In genomic region chr4:80017125-80017854, GRCh38 we compare ENCODE assay signal across 9 cellular contexts. TPM values are rescaled to one million over a fixed set of nuclear protein-coding genes. Genes with fewer than 3 reads are reported as not detected.
DNase-seq lines count a peak whose midpoint lies in the region; ATAC-seq lines count a peak whose summit lies in the region.
"Had no signal": no experiment of that assay in that cellular context is flagged by ENCODE, and none has a peak within 500 bp of the region (broad histone marks: within the 10 kb centered on the region; RNA-seq: fewer than 3 reads in every experiment).

No MANE protein-coding gene starts in this region.

- intact Hi-C loops in activated T-helper 1 cell treated with anti-CD3 and anti-CD28 coated beads, Interleukin-12 subunit alpha, Interleukin-12 subunit beta, Interleukin-2, Interleukin-4 antibody, amounts not matched to agents 30 ng/mL and 10 ng/mL and 1 ng/mL, durations not matched to agents 14 hours and 24 hours and 36 hours (cut with micrococcal nuclease): loop anchor here (1.0 to 2.0 kb wide), 4 partner anchors 9 to 54 kb away; no protein-coding TSS in a partner anchor

- H3K9me3 Mint-ChIP-seq in activated T-helper 1 cell treated with anti-CD3 and anti-CD28 coated beads, Interleukin-12 subunit alpha, Interleukin-12 subunit beta, Interleukin-2, Interleukin-4 antibody, amounts not matched to agents 30 ng/mL and 10 ng/mL and 1 ng/mL, durations not matched to agents 14 hours and 24 hours and 36 hours: no peaks in the 10 kb centered on the region

- H3K9ac ChIP-seq in Karpas-422 (ENCODE audit: low read length): no peak overlapping the region

- peaks cover 25% of the 10 kb centered on the region for H3K36me3 Mint-ChIP-seq in activated T-helper 1 cell treated with anti-CD3 and anti-CD28 coated beads, Interleukin-12 subunit alpha, Interleukin-12 subunit beta, Interleukin-2, Interleukin-4 antibody, amounts not matched to agents 30 ng/mL and 10 ng/mL and 1 ng/mL, durations not matched to agents 14 hours and 24 hours and 36 hours (ENCODE audit: low read depth)

- no peaks in the 10 kb centered on the region for H3K79me2 ChIP-seq in Karpas-422 (ENCODE audit: low read length)

- ATAC-seq in GM18907 (IDR thresholded peaks at IDR 0.05; ENCODE audit: unreplicated experiment): peak; percentile 85
- ATAC-seq in HG03457 (IDR thresholded peaks at IDR 0.05; ENCODE audit: unreplicated experiment): peak; percentile 68
- no peak for ATAC-seq in HG03139 (IDR thresholded peaks at IDR 0.05; ENCODE audit: unreplicated experiment)

- H3K27me3 Mint-ChIP-seq in activated T-helper 1 cell treated with anti-CD3 and anti-CD28 coated beads, Interleukin-12 subunit alpha, Interleukin-12 subunit beta, Interleukin-2, Interleukin-4 antibody, amounts not matched to agents 30 ng/mL and 10 ng/mL and 1 ng/mL, durations not matched to agents 14 hours and 24 hours and 36 hours (ENCODE audit: insufficient read depth): no peaks in the 10 kb centered on the region

- H3K4me1 Mint-ChIP-seq in activated T-helper 1 cell treated with anti-CD3 and anti-CD28 coated beads, Interleukin-12 subunit alpha, Interleukin-12 subunit beta, Interleukin-2, Interleukin-4 antibody, amounts not matched to agents 30 ng/mL and 10 ng/mL and 1 ng/mL, durations not matched to agents 14 hours and 24 hours and 36 hours (ENCODE audit: low read depth): peaks cover 19% of the 10 kb centered on the region

- H3K27ac ChIP-seq in Karpas-422 (ENCODE audit: low read length): no peak overlapping the region

- no peaks in the 10 kb centered on the region for H3K36me3 ChIP-seq in Karpas-422 (ENCODE audit: insufficient read depth, low read length)

- no peak overlapping the region for H3K4me2 ChIP-seq in Karpas-422 (ENCODE audit: low read depth, low read length, poor library complexity, severe bottlenecking)

- no peak overlapping the region for H3K4me3 Mint-ChIP-seq in activated T-helper 1 cell treated with anti-CD3 and anti-CD28 coated beads, Interleukin-12 subunit alpha, Interleukin-12 subunit beta, Interleukin-2, Interleukin-4 antibody, amounts not matched to agents 30 ng/mL and 10 ng/mL and 1 ng/mL, durations not matched to agents 14 hours and 24 hours and 36 hours

- H3K9me2 ChIP-seq in Karpas-422 (replicated peaks; ENCODE audit: insufficient read depth, low read length): no peaks in the 10 kb centered on the region

- no peak for DNase-seq in activated T-helper 1 cell treated with anti-CD3 and anti-CD28 coated beads, Interleukin-12 subunit alpha, Interleukin-12 subunit beta, Interleukin-2, Interleukin-4 antibody, amounts not matched to agents 30 ng/mL and 10 ng/mL and 1 ng/mL, durations not matched to agents 14 hours and 24 hours and 36 hours (ENCODE audit: low spot score)
- DNase-seq in renal cortical epithelial cell (ENCODE audit: low read depth) (peak; percentile 85), Karpas-422 (no peak), GDM1 (lab: John Stamatoyannopoulos, UW) (no peak)
- DNase-seq in stimulated activated CD4-positive, alpha-beta T cell treated with anti-CD3 and anti-CD28 coated beads, Interleukin-12 subunit alpha, Interleukin-12 subunit beta, amount 100 ng/mL, for 4 hours: no peak
- DNase-seq: NCI-H2107 had no signal

- no peak overlapping the region for H2AFZ ChIP-seq in Karpas-422 (ENCODE audit: low read length)

- H3K27me3 ChIP-seq in Karpas-422 (ENCODE audit: low read length): no peaks in the 10 kb centered on the region

- H3K4me1 ChIP-seq in Karpas-422 (ENCODE audit: low read length): no peaks in the 10 kb centered on the region

- no peaks in the 10 kb centered on the region for H3K9me3 ChIP-seq in Karpas-422 (ENCODE audit: low read length)

- no peak overlapping the region for H3K4me3 ChIP-seq in Karpas-422 (ENCODE audit: low read length)

- H4K20me1 ChIP-seq in Karpas-422 (ENCODE audit: insufficient read depth, low read depth, low read length): no peaks in the 10 kb centered on the region

- peak overlapping the region; percentile 57 for H3K27ac Mint-ChIP-seq in activated T-helper 1 cell treated with anti-CD3 and anti-CD28 coated beads, Interleukin-12 subunit alpha, Interleukin-12 subunit beta, Interleukin-2, Interleukin-4 antibody, amounts not matched to agents 30 ng/mL and 10 ng/mL and 1 ng/mL, durations not matched to agents 14 hours and 24 hours and 36 hours

RNA-seq across cellular contexts. Expression of gene ANTXR2, which starts 55.7 kb away (rescaled TPM):
- 24.9 and 29.8 TPM in 2 replicates for total RNA-seq in activated T-helper 1 cell treated with anti-CD3 and anti-CD28 coated beads, Interleukin-12 subunit alpha, Interleukin-12 subunit beta, Interleukin-2, Interleukin-4 antibody, amounts not matched to agents 30 ng/mL and 10 ng/mL and 1 ng/mL, durations not matched to agents 14 hours and 24 hours and 36 hours
- total RNA-seq in renal cortical epithelial cell: 15.1 and 32.2 TPM in 2 replicates
- total RNA-seq in Karpas-422 (2014; rRNA removed; shearing (Covaris generic); ENCODE audit: low replicate concordance): not detected in 2 replicates

Comparison
In these comparisons a context has a peak if more than half of its experiments do, and no peak if none do; other contexts are left out.
1. RNA of gene ANTXR2, which starts 55.7 kb away (total RNA-seq): 15.1 to 32.2 TPM in renal cortical epithelial cell and 24.9 to 29.8 TPM in activated T-helper 1 cell treated with anti-CD3 and anti-CD28 coated beads, Interleukin-12 subunit alpha, Interleukin-12 subunit beta, Interleukin-2, Interleukin-4 antibody, amounts not matched to agents 30 ng/mL and 10 ng/mL and 1 ng/mL, durations not matched to agents 14 hours and 24 hours and 36 hours; not detected in Karpas-422; every median in the first group is over 10 times any median in the second.